Comparison of ENCODE assay signal across 32 cellular contexts in genomic region chr11:4184163-4184916, GRCh38.
DNase-seq lines count a peak whose midpoint lies in the region; ATAC-seq, FAIRE-seq and TF ChIP-seq lines count a peak whose summit lies in the region.
"Had no signal": no experiment of that assay in that cellular context is flagged by ENCODE, and none has a peak within 500 bp of the region (broad histone marks: within the 10 kb centered on the region; RNA-seq: fewer than 3 reads in every experiment).

No MANE protein-coding gene starts in this region.

- FAIRE-seq in RCC 7860 (lab: Jason Lieb, UNC): no peak
- FAIRE-seq: GM18507, GM19239, H54, HTR-8/SVneo had no signal

- TF ChIP-seq CTCF in endothelial cell (IDR thresholded peaks at IDR 0.05; ENCODE audit: unreplicated experiment): no peak

- H3K36me3 Mint-ChIP-seq in endothelial cell (ENCODE audit: low read depth, unreplicated experiment): no peaks in the 10 kb centered on the region
- H3K36me3 Mint-ChIP-seq in activated CD4-positive, alpha-beta T cell treated with anti-CD3 and anti-CD28 coated beads, Interleukin-2, amount 10 ng/mL, durations not matched to agents 7 days and 5 days (ENCODE audit: low read depth): no peaks in the 10 kb centered on the region
- H3K36me3 Mint-ChIP-seq: activated naive CD4-positive, alpha-beta T cell treated with anti-CD3 and anti-CD28 coated beads, Interleukin-2, amount 50 U/mL, for 24 hours; brain; CD4-positive, CD25-positive, alpha-beta regulatory T cell; naive B cell had no signal

- H3K4me1 Mint-ChIP-seq in endothelial cell (ENCODE audit: unreplicated experiment): peaks cover 7% of the 10 kb centered on the region
- peaks cover 24% of the 10 kb centered on the region for H3K4me1 Mint-ChIP-seq in activated CD4-positive, alpha-beta T cell treated with anti-CD3 and anti-CD28 coated beads, Interleukin-2, amount 10 ng/mL, durations not matched to agents 7 days and 5 days
- H3K4me1 Mint-ChIP-seq: activated naive CD4-positive, alpha-beta T cell treated with anti-CD3 and anti-CD28 coated beads, Interleukin-2, amount 50 U/mL, for 24 hours had no signal

- POLR2A ChIA-PET in activated CD4-positive, alpha-beta T cell treated with anti-CD3 and anti-CD28 coated beads, Interleukin-2, amount 10 ng/mL, durations not matched to agents 7 days and 5 days (lab: Charles Lee): no interaction called here

- ATAC-seq in left lobe of liver (peak; percentile 55), HG03342 (IDR thresholded peaks at IDR 0.05; ENCODE audit: unreplicated experiment) (no peak)
- ATAC-seq: left lung, SK-N-SH treated with all-trans-retinoic acid at 6 μM for 48 hours had no signal

- H3K27ac Mint-ChIP-seq in endothelial cell (ENCODE audit: unreplicated experiment): peak overlapping the region; percentile 45
- no peak overlapping the region for H3K27ac Mint-ChIP-seq in activated CD4-positive, alpha-beta T cell treated with anti-CD3 and anti-CD28 coated beads, Interleukin-2, amount 10 ng/mL, durations not matched to agents 7 days and 5 days
- H3K27ac Mint-ChIP-seq: activated naive CD4-positive, alpha-beta T cell treated with anti-CD3 and anti-CD28 coated beads, Interleukin-2, amount 50 U/mL, for 24 hours; activated T-helper 2 cell treated with anti-CD3 and anti-CD28 coated beads, Interferon-gamma antibody, Interleukin-2, Interleukin-4, amounts not matched to agents 10 μg/mL and 5 μg/mL and 100 μg/mL, durations not matched to agents 14 hours and 24 hours and 36 hours; naive B cell; progenitor cell of endocrine pancreas; T-helper 1 cell treated with Interleukin-12 subunit alpha and Interleukin-12 subunit beta and Interleukin-4 antibody, amounts not matched to agents 30 μg/mL and 1 μg/mL, for 36 hours had no signal

- CTCF ChIA-PET in activated CD4-positive, alpha-beta T cell treated with anti-CD3 and anti-CD28 coated beads, Interleukin-2, amount 10 ng/mL, durations not matched to agents 7 days and 5 days (lab: Charles Lee): interaction anchor here (1.3 to 4.0 kb wide), 2 partner anchors 308 to 357 kb away, joined by 3 to 33 read pairs; no protein-coding TSS in a partner anchor

- H3K27me3 Mint-ChIP-seq in endothelial cell (ENCODE audit: unreplicated experiment): peaks cover 4% of the 10 kb centered on the region
- no peaks in the 10 kb centered on the region for H3K27me3 Mint-ChIP-seq in activated CD4-positive, alpha-beta T cell treated with anti-CD3 and anti-CD28 coated beads, Interleukin-2, amount 10 ng/mL, durations not matched to agents 7 days and 5 days
- H3K27me3 Mint-ChIP-seq: activated naive CD4-positive, alpha-beta T cell treated with anti-CD3 and anti-CD28 coated beads, Interleukin-2, amount 50 U/mL, for 24 hours had no signal

- no peaks in the 10 kb centered on the region for H3K9me3 Mint-ChIP-seq in endothelial cell (ENCODE audit: unreplicated experiment)
- H3K9me3 Mint-ChIP-seq in activated CD4-positive, alpha-beta T cell treated with anti-CD3 and anti-CD28 coated beads, Interleukin-2, amount 10 ng/mL, durations not matched to agents 7 days and 5 days: no peaks in the 10 kb centered on the region
- H3K9me3 Mint-ChIP-seq: activated naive CD4-positive, alpha-beta T cell treated with anti-CD3 and anti-CD28 coated beads, Interleukin-2, amount 50 U/mL, for 24 hours; activated T-helper 2 cell treated with anti-CD3 and anti-CD28 coated beads, Interferon-gamma antibody, Interleukin-2, Interleukin-4, amounts not matched to agents 10 μg/mL and 5 μg/mL and 100 μg/mL, durations not matched to agents 14 hours and 24 hours and 36 hours; brain; CD4-positive, CD25-positive, alpha-beta regulatory T cell; T-helper 1 cell treated with Interleukin-12 subunit alpha and Interleukin-12 subunit beta and Interleukin-4 antibody, amounts not matched to agents 30 μg/mL and 1 μg/mL, for 36 hours had no signal

- DNase-seq in DMS53 (lab: John Stamatoyannopoulos, UW) (peak; percentile 19), DMS53 treated with DMSO at 0.1 percent for 48 hours (lab: John Stamatoyannopoulos, UW; ENCODE audit: unreplicated experiment) (no peak), endothelial cell (ENCODE audit: low spot score) (no peak), left lobe of liver (ENCODE audit: low spot score) (peak; percentile 80), RCC 7860 (ENCODE audit: low spot score) (no peak), NCI-H774 (lab: John Stamatoyannopoulos, UW) (no peak)
- no peak for DNase-seq in activated CD4-positive, alpha-beta T cell treated with anti-CD3 and anti-CD28 coated beads, Interleukin-2, amount 10 ng/mL, durations not matched to agents 7 days and 5 days
- DNase-seq: activated CD4-positive, alpha-beta T cell treated with anti-CD3 and anti-CD28 coated beads for 1 hour; activated T-cell treated with anti-CD3 and anti-CD28 coated beads for 4 hours; amniotic stem cell; Calu3; CD4-positive, CD25-positive, alpha-beta regulatory T cell; KG1; MG63; midbrain; naive B cell; NCI-H1105; NCI-H187; NCI-H2171; stimulated activated CD4-positive, alpha-beta T cell treated with anti-CD3 and anti-CD28 coated beads, Interleukin-4, amount 100 ng/mL, for 24 hours had no signal

- no peak overlapping the region for H3K4me3 Mint-ChIP-seq in endothelial cell (ENCODE audit: unreplicated experiment)
- no peak overlapping the region for H3K4me3 Mint-ChIP-seq in activated CD4-positive, alpha-beta T cell treated with anti-CD3 and anti-CD28 coated beads, Interleukin-2, amount 10 ng/mL, durations not matched to agents 7 days and 5 days
- H3K4me3 Mint-ChIP-seq: activated naive CD4-positive, alpha-beta T cell treated with anti-CD3 and anti-CD28 coated beads, Interleukin-2, amount 50 U/mL, for 24 hours; T-helper 1 cell treated with Interleukin-12 subunit alpha and Interleukin-12 subunit beta and Interleukin-4 antibody, amounts not matched to agents 30 μg/mL and 1 μg/mL, for 36 hours had no signal

Comparison
In these comparisons a context has a peak if more than half of its experiments do, and no peak if none do; other contexts are left out.
1. DNase-seq: peak in DMS53 (single experiment) and left lobe of liver (single experiment); none in DMS53 treated with DMSO at 0.1 percent for 48 hours (single experiment), endothelial cell (single experiment), RCC 7860 (single experiment), NCI-H774 (single experiment) and activated CD4-positive, alpha-beta T cell treated with anti-CD3 and anti-CD28 coated beads, Interleukin-2, amount 10 ng/mL, durations not matched to agents 7 days and 5 days (single experiment).